Comparison of ENCODE assay signal across 8 cellular contexts in genomic region chr2:201116115-201116958, GRCh38. TPM values are rescaled to one million over a fixed set of nuclear protein-coding genes. Genes with fewer than 3 reads are reported as not detected.
DNase-seq lines count a peak whose midpoint lies in the region; ATAC-seq and TF ChIP-seq lines count a peak whose summit lies in the region.

TSS of gene CFLAR (plus strand) at chr2:201116164. CDS start at chr2:201129866, 13,702 bp downstream.

- no peaks in the 10 kb centered on the region for H3K9me3 ChIP-seq in lung (ENCODE audit: control insufficient read depth in 2 of 2, insufficient read depth in 1 of 2, low read length in 1 of 2)

- H3K9me3 Mint-ChIP-seq in activated CD4-positive, alpha-beta memory T cell treated with anti-CD3 and anti-CD28 coated beads, Interleukin-2, amount 10 ng/mL, durations not matched to agents 7 days and 5 days: peaks cover 2% of the 10 kb centered on the region

- ATAC-seq in GM19025 (IDR thresholded peaks at IDR 0.05; ENCODE audit: low read depth, unreplicated experiment): peak; percentile 35
- ATAC-seq in HG03280 (IDR thresholded peaks at IDR 0.05; ENCODE audit: unreplicated experiment): peak; percentile 34
- ATAC-seq in lung (ENCODE audit: insufficient read depth, low FRiP score): peak; percentile 44

- TF ChIP-seq CTCF in AG10803 (conservative IDR thresholded peaks at IDR 0.05; ENCODE audit: low read length): no peak
- no peak for TF ChIP-seq CTCF in lung (IDR thresholded peaks at IDR 0.05; ENCODE audit: control extremely low read depth, extremely low read depth)

- H3K36me3 Mint-ChIP-seq in activated CD4-positive, alpha-beta memory T cell treated with anti-CD3 and anti-CD28 coated beads, Interleukin-2, amount 10 ng/mL, durations not matched to agents 7 days and 5 days (ENCODE audit: low read depth): peaks cover 43% of the 10 kb centered on the region

- H3K27ac Mint-ChIP-seq in activated CD4-positive, alpha-beta memory T cell treated with anti-CD3 and anti-CD28 coated beads, Interleukin-2, amount 10 ng/mL, durations not matched to agents 7 days and 5 days: peak within 1 kb of the TSS; percentile 98

- peaks cover 0 to 7% of the 10 kb centered on the region in 2 donors for H3K4me1 ChIP-seq in lung (ENCODE audit: control insufficient read depth in 2 of 2, insufficient read depth in 2 of 2, low read length in 2 of 2)

- peak; percentile 85 for DNase-seq in AG10803 (ENCODE audit: low read depth)
- DNase-seq in NCI-H748 (lab: John Stamatoyannopoulos, UW; ENCODE audit: unreplicated experiment): peak; percentile 89
- DNase-seq in activated CD4-positive, alpha-beta memory T cell treated with anti-CD3 and anti-CD28 coated beads, Interleukin-2, amount 10 ng/mL, durations not matched to agents 7 days and 5 days: peak; percentile 92
- peak; percentile 71 for DNase-seq in ecto neural progenitor cell (ENCODE audit: low spot score)
- DNase-seq in lung (ENCODE audit: low spot score): peak; percentile 85
- peak in 2 of 3 donors; percentile 69 to 73 for DNase-seq in stimulated activated CD4-positive, alpha-beta T cell treated with anti-CD3 and anti-CD28 coated beads, TNF-alpha, amount 100 ng/mL, for 48 hours (ENCODE audit: low read depth in 3 of 3)

- H3K36me3 ChIP-seq in lung (ENCODE audit: control insufficient read depth in 2 of 2, insufficient read depth in 2 of 2, low read length in 2 of 2): no peaks in the 10 kb centered on the region

- peak within 1 kb of the TSS; percentile 96 for H3K4me3 Mint-ChIP-seq in activated CD4-positive, alpha-beta memory T cell treated with anti-CD3 and anti-CD28 coated beads, Interleukin-2, amount 10 ng/mL, durations not matched to agents 7 days and 5 days

- H3K27me3 ChIP-seq in lung (ENCODE audit: control insufficient read depth, insufficient read depth): no peaks in the 10 kb centered on the region

- CTCF ChIA-PET in activated CD4-positive, alpha-beta memory T cell treated with anti-CD3 and anti-CD28 coated beads, Interleukin-2, amount 10 ng/mL, durations not matched to agents 7 days and 5 days (lab: Charles Lee): interaction anchor here (0.9 to 6.3 kb wide), 14 partner anchors 14 to 227 kb away, joined by 3 to 75 read pairs (median 7); partner anchors contain the start of genes CASP10, CASP8, HYCC2 and NDUFB3

- POLR2A ChIA-PET in activated CD4-positive, alpha-beta memory T cell treated with anti-CD3 and anti-CD28 coated beads, Interleukin-2, amount 10 ng/mL, durations not matched to agents 7 days and 5 days (lab: Charles Lee): interaction anchor here (0.6 to 7.8 kb wide), 34 partner anchors 9 to 664 kb away, joined by 3 to 105 read pairs (median 5); partner anchors contain the start of genes ALS2, CASP10, CASP8 and CLK1

- H3K4me3 ChIP-seq in AG10803 (ENCODE audit: low read length) (peak within 1 kb of the TSS; percentile 71), lung (peak within 1 kb of the TSS; percentile 93)

- H3K4me1 Mint-ChIP-seq in activated CD4-positive, alpha-beta memory T cell treated with anti-CD3 and anti-CD28 coated beads, Interleukin-2, amount 10 ng/mL, durations not matched to agents 7 days and 5 days: peaks cover 38% of the 10 kb centered on the region

- H3K27me3 Mint-ChIP-seq in activated CD4-positive, alpha-beta memory T cell treated with anti-CD3 and anti-CD28 coated beads, Interleukin-2, amount 10 ng/mL, durations not matched to agents 7 days and 5 days: no peaks in the 10 kb centered on the region

- 0 to 1% methylated on average over 71 to 75 of the region's 75 CpGs for WGBS in lung, 2 donors

- peak within 1 kb of the TSS; percentile 99 to 100 for H3K27ac ChIP-seq in lung (ENCODE audit: low read depth in 1 of 2, low read length in 1 of 2)

RNA-seq across cellular contexts. Expression of gene CFLAR, which starts in this region (rescaled TPM):
- total RNA-seq in activated CD4-positive, alpha-beta memory T cell treated with anti-CD3 and anti-CD28 coated beads, Interleukin-2, amount 10 ng/mL, durations not matched to agents 7 days and 5 days: 100 to 1,000 TPM; 192 to 196 TPM
- 100 to 1,000 TPM; 294 to 345 TPM for total RNA-seq in lung
- 100 to 1,000 TPM; 101 to 182 TPM for polyA plus RNA-seq in lung

Comparison
In these comparisons a context has a peak if more than half of its experiments do, and no peak if none do; other contexts are left out.
1. Peak in every context shown above with its lines: DNase-seq, ATAC-seq, H3K4me3 ChIP-seq and H3K27ac ChIP-seq.